In genomic region chr7:28500143-28500542, GRCh38 we compare ENCODE assay signal across 16 cellular contexts.
"Had no signal": no experiment of that assay in that cellular context is flagged by ENCODE, and none has a peak within 500 bp of the region (broad histone marks: within the 10 kb centered on the region; RNA-seq: fewer than 3 reads in every experiment).

No MANE protein-coding gene starts in this region.

- H3K27ac Mint-ChIP-seq: dendritic cell treated with granulocyte-macrophage colony-stimulating factor and Interleukin-4, amounts not matched to agents 40 ng/mL and 50 ng/mL, for 4 days; naive thymus-derived CD4-positive, alpha-beta T cell; nephron progenitor cell; stimulated activated memory B cell treated with anti-CD40 and anti-IgM and Interleukin-4, amounts not matched to agents 10 μg/mL and 1 μg/mL and 100 μg/mL, for 72 hours had no signal

- H3K4me3 Mint-ChIP-seq: dendritic cell treated with granulocyte-macrophage colony-stimulating factor and Interleukin-4, amounts not matched to agents 40 ng/mL and 50 ng/mL, for 4 days; naive thymus-derived CD4-positive, alpha-beta T cell; nephron progenitor cell; stimulated activated memory B cell treated with anti-CD40 and anti-IgM and Interleukin-4, amounts not matched to agents 10 μg/mL and 1 μg/mL and 100 μg/mL, for 72 hours had no signal

- H3K27me3 Mint-ChIP-seq: stimulated activated memory B cell treated with anti-CD40 and anti-IgM and Interleukin-4, amounts not matched to agents 10 μg/mL and 1 μg/mL and 100 μg/mL, for 72 hours had no signal

- H3K36me3 Mint-ChIP-seq: naive thymus-derived CD4-positive, alpha-beta T cell; stimulated activated memory B cell treated with anti-CD40 and anti-IgM and Interleukin-4, amounts not matched to agents 10 μg/mL and 1 μg/mL and 100 μg/mL, for 72 hours had no signal

- DNase-seq: erythroblast; foreskin melanocyte; heart left ventricle; hypothalamus; islet precursor cell; mammary epithelial cell; naive thymus-derived CD4-positive, alpha-beta T cell; nephron progenitor cell; right lobe of liver; stimulated activated CD4-positive, alpha-beta T cell treated with anti-CD3 and anti-CD28 coated beads, Interleukin-4, amount 100 ng/mL, for 1 hour; stomach; substantia nigra; transverse colon had no signal

- H3K9me3 Mint-ChIP-seq: dendritic cell treated with granulocyte-macrophage colony-stimulating factor and Interleukin-4, amounts not matched to agents 40 ng/mL and 50 ng/mL, for 4 days; naive thymus-derived CD4-positive, alpha-beta T cell; nephron progenitor cell; stimulated activated memory B cell treated with anti-CD40 and anti-IgM and Interleukin-4, amounts not matched to agents 10 μg/mL and 1 μg/mL and 100 μg/mL, for 72 hours had no signal

- ATAC-seq: heart left ventricle; left lobe of liver; naive thymus-derived CD4-positive, alpha-beta T cell; right lobe of liver; stimulated activated memory B cell treated with anti-CD40 and anti-IgM and Interleukin-4, amounts not matched to agents 10 μg/mL and 1 μg/mL and 100 μg/mL, for 72 hours had no signal

- H3K4me1 Mint-ChIP-seq: naive thymus-derived CD4-positive, alpha-beta T cell had no signal
